Comparison of ENCODE assay signal across 21 cellular contexts in the genomic region with DNA sequence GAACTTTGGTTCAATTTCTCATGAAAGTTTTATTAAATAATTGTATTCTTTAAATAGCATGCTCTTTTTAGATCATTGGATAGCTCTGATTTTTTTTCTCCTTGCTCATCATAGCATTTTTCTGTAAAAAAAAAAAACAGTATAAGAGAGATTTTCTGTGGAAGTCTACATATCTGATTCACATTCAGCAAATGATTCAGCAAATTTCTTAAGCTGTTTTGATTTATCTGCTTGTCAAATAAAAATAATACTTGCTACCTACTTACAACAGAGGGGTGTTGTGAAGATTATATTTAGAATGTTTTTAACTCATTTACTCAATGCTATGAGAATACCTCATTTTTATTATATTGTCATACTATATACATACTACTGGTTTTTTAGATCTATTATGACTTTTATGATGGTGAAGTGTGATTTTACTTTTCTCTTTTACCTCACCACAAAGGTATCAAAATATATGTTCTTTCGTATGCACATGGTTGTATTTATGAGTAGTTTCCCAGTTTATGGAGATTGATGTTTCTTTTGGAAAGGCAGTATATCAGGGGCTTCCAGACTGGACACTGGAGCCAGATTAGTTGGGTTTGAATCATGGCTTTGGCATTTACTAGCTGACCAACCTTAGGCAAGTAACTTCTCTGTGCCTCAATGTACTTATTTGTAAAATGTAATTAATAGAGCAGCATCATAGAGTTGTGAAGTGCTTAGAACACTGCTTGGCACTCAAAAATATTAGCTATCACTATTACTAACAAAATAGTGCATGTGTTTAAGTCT. TPM values are rescaled to one million over a fixed set of nuclear protein-coding genes. Genes with fewer than 3 reads are reported as not detected.
DNase-seq lines count a peak whose midpoint lies in the region; ATAC-seq and TF ChIP-seq lines count a peak whose summit lies in the region.
"Had no signal": no experiment of that assay in that cellular context is flagged by ENCODE, and none has a peak within 500 bp of the region (broad histone marks: within the 10 kb centered on the region; RNA-seq: fewer than 3 reads in every experiment).

No MANE protein-coding gene starts in this region.

- H3K36me3 Mint-ChIP-seq in Calu3 (ENCODE audit: insufficient read depth, unreplicated experiment) (no peaks in the 10 kb centered on the region), chondrocyte (ENCODE audit: low read depth) (no peaks in the 10 kb centered on the region)
- H3K36me3 Mint-ChIP-seq: activated naive CD8-positive, alpha-beta T cell; WTC11 had no signal

- H3K4me1 ChIP-seq in PC-3 (ENCODE audit: insufficient read depth, low read length) (peaks cover 22% of the 10 kb centered on the region), neutrophil (ENCODE audit: control insufficient read depth in 1 of 2, insufficient read depth in 1 of 2, low read depth in 1 of 2, low read length in 1 of 2) (peaks cover 48 to 56% of the 10 kb centered on the region in 2 experiments)
- H3K4me1 ChIP-seq: uterus had no signal

- no peak overlapping the region for H3K4me3 ChIP-seq in PC-3 (ENCODE audit: low read length)
- no peak overlapping the region for H3K4me3 ChIP-seq in neutrophil (ENCODE audit: low read depth in 1 of 2, low read length in 1 of 2)
- H3K4me3 ChIP-seq: cardiac muscle cell, lower lobe of right lung, spleen, uterus had no signal

- no peaks in the 10 kb centered on the region for H3F3A ChIP-seq in PC-3 (ENCODE audit: low read length, unreplicated experiment)

- H3K27me3 Mint-ChIP-seq in Calu3 (ENCODE audit: unreplicated experiment) (no peaks in the 10 kb centered on the region), chondrocyte (ENCODE audit: low read depth) (no peaks in the 10 kb centered on the region)
- H3K27me3 Mint-ChIP-seq: activated naive CD8-positive, alpha-beta T cell had no signal

- peak overlapping the region; percentile 38 for H3K27ac ChIP-seq in PC-3 (ENCODE audit: low read length)
- H3K27ac ChIP-seq in neutrophil: peak overlapping the region; percentile 67
- H3K27ac ChIP-seq: cardiac muscle cell, lower lobe of right lung, uterus had no signal

- ATAC-seq in PC-3: peak; percentile 19; the same call in 1 of the 2 replicates
- no peak for ATAC-seq in HG02642 (IDR thresholded peaks at IDR 0.05; ENCODE audit: poor library complexity, unreplicated experiment)
- no peak for ATAC-seq in GM21786 (IDR thresholded peaks at IDR 0.05; ENCODE audit: unreplicated experiment)
- no peak for ATAC-seq in HG03565 (IDR thresholded peaks at IDR 0.05; ENCODE audit: unreplicated experiment)

- DNase-seq in Calu3: no peak
- peak; percentile 21 for DNase-seq in PC-3
- no peak for DNase-seq in chondrocyte (ENCODE audit: low spot score)
- no peak for DNase-seq in activated CD4-positive, alpha-beta T cell treated with anti-CD3 and anti-CD28 coated beads for 48 hours
- DNase-seq: head of caudate nucleus; lower lobe of right lung; NCI-H1694; NCI-H2227 treated with DMSO at 0.1 percent for 48 hours; SHP77 treated with DMSO at 0.1 percent for 48 hours; spleen; stimulated activated CD8-positive, alpha-beta memory T cell treated with anti-CD3 and anti-CD28 coated beads, Interleukin-4, amount 100 ng/mL, for 48 hours; T-helper 2 cell; uterus had no signal

- no peak overlapping the region for H3K9ac ChIP-seq in PC-3 (ENCODE audit: low read length)

- no peaks in the 10 kb centered on the region for H3K27me3 ChIP-seq in PC-3 (ENCODE audit: low read length)
- no peaks in the 10 kb centered on the region for H3K27me3 ChIP-seq in neutrophil
- H3K27me3 ChIP-seq: cardiac muscle cell, spleen, uterus had no signal

- no peaks in the 10 kb centered on the region for H3K36me3 ChIP-seq in PC-3 (ENCODE audit: low read depth, low read length)
- H3K36me3 ChIP-seq in neutrophil: no peaks in the 10 kb centered on the region
- H3K36me3 ChIP-seq: cardiac muscle cell, lower lobe of right lung, spleen, uterus had no signal

- H3K27ac Mint-ChIP-seq in Calu3 (ENCODE audit: unreplicated experiment): peak overlapping the region; percentile 15
- H3K27ac Mint-ChIP-seq in chondrocyte (ENCODE audit: unreplicated experiment): peak overlapping the region; percentile 77
- H3K27ac Mint-ChIP-seq: activated naive CD8-positive, alpha-beta T cell; activated T-cell treated with anti-CD3 and anti-CD28 coated beads, Interleukin-2, amount 50 U/mL, for 72 hours; WTC11 had no signal

- H3K9me2 ChIP-seq in PC-3 (replicated peaks; ENCODE audit: low read length): no peaks in the 10 kb centered on the region

- H3K4me3 Mint-ChIP-seq in Calu3 (ENCODE audit: low read depth, unreplicated experiment) (no peak overlapping the region), chondrocyte (ENCODE audit: unreplicated experiment) (no peak overlapping the region)
- H3K4me3 Mint-ChIP-seq: activated naive CD8-positive, alpha-beta T cell; activated T-cell treated with anti-CD3 and anti-CD28 coated beads, Interleukin-2, amount 50 U/mL, for 72 hours; WTC11 had no signal

- H3K4me1 Mint-ChIP-seq in Calu3 (ENCODE audit: low read depth, unreplicated experiment) (peaks cover 95% of the 10 kb centered on the region), chondrocyte (ENCODE audit: low read depth) (peaks cover 64% of the 10 kb centered on the region)

- no TSS peak for BruUV-seq in Calu3 (replicated peaks; lab: Mats Ljungman, UMichigan)
- BruUV-seq in PC-3 (replicated peaks; lab: Mats Ljungman, UMichigan): no TSS peak

- no peak overlapping the region for H2AFZ ChIP-seq in PC-3 (ENCODE audit: low read length)

- CTCF ChIA-PET in Calu3 (lab: Charles Lee): interaction anchor here (0.6 to 1.4 kb wide), 2 partner anchors 231 to 618 kb away, joined by 3 to 9 read pairs; no protein-coding TSS in a partner anchor
- CTCF ChIA-PET in PC-3 (lab: Charles Lee): no interaction called here

- POLR2A ChIA-PET in PC-3 (lab: Charles Lee; ENCODE audit: unreplicated experiment): interaction anchor here (0.5 to 0.7 kb wide), 3 partner anchors 15 to 31 kb away, joined by 3 to 7 read pairs (median 4); a partner anchor contains a TSS

- no peak for TF ChIP-seq CTCF in Calu3 (IDR thresholded peaks at IDR 0.05; ENCODE audit: unreplicated experiment)
- TF ChIP-seq CTCF in PC-3 (conservative IDR thresholded peaks at IDR 0.05; ENCODE audit: low read depth, low read length): no peak
- no peak for TF ChIP-seq CTCF in chondrocyte (IDR thresholded peaks at IDR 0.05)
- TF ChIP-seq CTCF in neutrophil (IDR thresholded peaks at IDR 0.05): no peak

- H3K9me3 ChIP-seq in PC-3 (ENCODE audit: low read length) (no peaks in the 10 kb centered on the region), neutrophil (no peaks in the 10 kb centered on the region)
- H3K9me3 ChIP-seq: lower lobe of right lung, spleen, uterus had no signal

- intact Hi-C loops in Calu3 (cut with micrococcal nuclease; ENCODE audit: unreplicated experiment) (loop anchor here (10.0 kb wide), 2 partner anchors 227 to 477 kb away; no protein-coding TSS in a partner anchor), PC-3 (cut with micrococcal nuclease) (loop anchor here (10.0 kb wide), 1 partner anchor 227 kb away; no protein-coding TSS in a partner anchor)

- H3K9me3 Mint-ChIP-seq in Calu3 (ENCODE audit: low read depth, unreplicated experiment) (no peaks in the 10 kb centered on the region), chondrocyte (ENCODE audit: low read depth) (no peaks in the 10 kb centered on the region)
- H3K9me3 Mint-ChIP-seq: activated T-cell treated with anti-CD3 and anti-CD28 coated beads, Interleukin-2, amount 50 U/mL, for 72 hours; WTC11 had no signal

- H3K4me2 ChIP-seq in PC-3 (ENCODE audit: low read length): peak overlapping the region; percentile 23

- 0 out of 2 replicates have a peak, but pooled peaks cover 6% of the 10 kb centered on the region for H4K20me1 ChIP-seq in PC-3 (ENCODE audit: low read length)

- peaks cover 99% of the 10 kb centered on the region for H3K79me2 ChIP-seq in PC-3 (ENCODE audit: low read length)

RNA-seq across cellular contexts. Expression of a gene that starts 25.5 kb away (rescaled TPM):
- total RNA-seq in Calu3 (2022) (138 TPM in 2 replicates), PC-3 (2014; rRNA removed) (187 and 197 TPM in 2 replicates), chondrocyte (123 to 132 TPM (median 132 TPM) in 3 replicates)
